Comparison of ENCODE assay signal across 23 cellular contexts in the genomic region with DNA sequence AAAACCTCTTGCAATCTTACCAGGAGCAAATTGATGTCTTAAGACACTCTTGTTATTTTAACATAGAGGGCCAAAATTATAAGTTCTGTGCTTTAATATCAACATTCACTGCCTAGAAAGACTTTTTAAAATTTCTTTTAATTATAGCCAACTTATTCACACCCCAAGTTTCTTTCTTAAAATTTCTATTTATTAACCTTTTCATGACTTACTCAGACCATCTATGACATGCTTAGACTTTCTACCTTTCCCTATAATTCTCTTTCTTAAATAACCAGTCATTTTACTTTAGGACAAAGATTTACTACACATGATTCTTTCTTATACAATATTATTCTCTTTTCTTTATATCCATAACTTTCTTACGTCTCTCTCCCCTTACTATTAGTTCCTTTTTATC.
DNase-seq lines count a peak whose midpoint lies in the region; ATAC-seq, FAIRE-seq and TF ChIP-seq lines count a peak whose summit lies in the region.
"Had no signal": no experiment of that assay in that cellular context is flagged by ENCODE, and none has a peak within 500 bp of the region (broad histone marks: within the 10 kb centered on the region; RNA-seq: fewer than 3 reads in every experiment).

No MANE protein-coding gene starts in this region.

- H3K9me3 ChIP-seq in A549 (peaks cover 10% of the 10 kb centered on the region), mammary epithelial cell (replicated peaks; ENCODE audit: insufficient read depth, low read length) (peaks cover 5% of the 10 kb centered on the region), lower lobe of right lung (peaks cover 10% of the 10 kb centered on the region)
- H3K9me3 ChIP-seq: psoas muscle, tibial artery had no signal

- TF ChIP-seq POLR2A in A549 (IDR thresholded peaks at IDR 0.05; ENCODE audit: low read length): no peak

- no peak overlapping the region for H3K4me2 ChIP-seq in A549
- H3K4me2 ChIP-seq in mammary epithelial cell (ENCODE audit: insufficient read depth, low read depth, low read length): no peak overlapping the region

- no peaks in the 10 kb centered on the region for H4K20me1 ChIP-seq in mammary epithelial cell (ENCODE audit: insufficient read depth, low read length)

- no peaks in the 10 kb centered on the region for H3K79me2 ChIP-seq in mammary epithelial cell (ENCODE audit: insufficient read depth, low read length)

- H3K9ac ChIP-seq in mammary epithelial cell (ENCODE audit: insufficient read depth, low read length): no peak overlapping the region

- TF ChIP-seq CTCF in A549 (IDR thresholded peaks at IDR 0.05) (no peak), mammary epithelial cell (conservative IDR thresholded peaks at IDR 0.05 in 1 of 2, IDR thresholded peaks at IDR 0.05 in 1 of 2; ENCODE audit: extremely low read depth in 1 of 2, insufficient read depth in 1 of 2, low read depth in 1 of 2, low read length in 2 of 2) (no peak), lower lobe of right lung (IDR thresholded peaks at IDR 0.05) (no peak)

- intact Hi-C loops in mammary epithelial cell (cut with micrococcal nuclease): no loop called here
- intact Hi-C loops in lower lobe of right lung (cut with DNase I): no loop called here

- ATAC-seq in A549: no peak
- ATAC-seq in left lobe of liver: no peak
- ATAC-seq in lower lobe of right lung: no peak
- ATAC-seq: CD8-positive, alpha-beta T cell; psoas muscle; stimulated activated naive CD8-positive, alpha-beta T cell treated with anti-CD3 and anti-CD28 coated beads, Interleukin-15, amount 100 ng/mL, for 72 hours had no signal

- FAIRE-seq in A549 (lab: Jason Lieb, UNC): no peak
- FAIRE-seq: GM12892, kidney had no signal

- H3K4me3 ChIP-seq in A549: no peak overlapping the region
- H3K4me3 ChIP-seq in mammary epithelial cell (replicated peaks in 1 of 3; ENCODE audit: insufficient read depth in 1 of 3, low read depth in 2 of 3, low read length in 3 of 3): no peak overlapping the region
- H3K4me3 ChIP-seq in lower lobe of right lung: no peak overlapping the region
- H3K4me3 ChIP-seq: coronary artery, HAP-1, psoas muscle, tibial artery had no signal

- WGBS in A549 (ENCODE audit: missing lambda C conversion rate): 90% methylated on average over 1 of the region's 1 CpG
- 93% methylated on average over 1 of the region's 1 CpG for WGBS in mammary epithelial cell (ENCODE audit: low coverage, missing lambda C conversion rate)

- no peaks in the 10 kb centered on the region for H3K36me3 ChIP-seq in mammary epithelial cell (ENCODE audit: insufficient read depth, low read length)
- H3K36me3 ChIP-seq in lower lobe of right lung: no peaks in the 10 kb centered on the region
- H3K36me3 ChIP-seq: HAP-1, neutrophil, tibial artery, WERI-Rb-1 had no signal

- no peak for TF ChIP-seq EP300 in A549 (IDR thresholded peaks at IDR 0.05)

- peak in 1 of 2 experiments; percentile 26 for DNase-seq in A549 (ENCODE audit: low read depth in 1 of 2, low spot score in 1 of 2)
- peak; percentile 3 for DNase-seq in DMS114 treated with DMSO at 0.1 percent for 48 hours (lab: John Stamatoyannopoulos, UW; ENCODE audit: unreplicated experiment)
- peak; percentile 16 for DNase-seq in M059J (ENCODE audit: low read depth)
- DNase-seq in mammary epithelial cell: peak; percentile 5
- DNase-seq in left lobe of liver (ENCODE audit: low spot score): no peak
- DNase-seq in lower lobe of right lung: no peak
- DNase-seq in SKM-1 (lab: John Stamatoyannopoulos, UW; ENCODE audit: unreplicated experiment): no peak
- DNase-seq: activated CD4-positive, alpha-beta T cell treated with anti-CD3 and anti-CD28 coated beads, Interleukin-2, amount 10 ng/mL, durations not matched to agents 7 days and 5 days; activated naive CD4-positive, alpha-beta T cell treated with anti-CD3 and anti-CD28 coated beads, Interleukin-2, amount 10 ng/mL, durations not matched to agents 7 days and 5 days; AML-193; amniotic stem cell; CD8-positive, alpha-beta T cell; DND-41; kidney; NCI-H1436; psoas muscle; stimulated activated naive CD8-positive, alpha-beta T cell treated with anti-CD3 and anti-CD28 coated beads, Interleukin-15, amount 100 ng/mL, for 72 hours; tibial artery; WERI-Rb-1 had no signal

- POLR2A ChIA-PET in A549 (lab: Yijun Ruan, JAX): no interaction called here

- BruUV-seq in mammary epithelial cell (replicated peaks; lab: Mats Ljungman, UMichigan): no TSS peak

- no peaks in the 10 kb centered on the region for H3K27me3 ChIP-seq in mammary epithelial cell (ENCODE audit: insufficient read depth, low read length)
- H3K27me3 ChIP-seq in lower lobe of right lung (ENCODE audit: low read depth): no peaks in the 10 kb centered on the region
- H3K27me3 ChIP-seq: neutrophil, tibial artery had no signal

- dilution Hi-C loops in mammary epithelial cell (cut with HindIII; ENCODE audit: low sequenced_read_pairs): no loop called here

- in situ Hi-C loops in mammary epithelial cell (cut with MboI; ENCODE audit: low sequenced_read_pairs in 2 of 2): no loop called here

- CTCF ChIA-PET in A549 (lab: Yijun Ruan, JAX): interaction anchor here (0.7 kb wide), 1 partner anchor 20 kb away, joined by 3 read pairs; no protein-coding TSS in a partner anchor
- CTCF ChIA-PET in mammary epithelial cell (lab: Charles Lee; ENCODE audit: low non-redundant PET): no interaction called here

- no peak overlapping the region for H2AFZ ChIP-seq in mammary epithelial cell (ENCODE audit: low read depth, low read length)

- no peak overlapping the region for H3K27ac ChIP-seq in A549
- no peak overlapping the region for H3K27ac ChIP-seq in mammary epithelial cell (ENCODE audit: insufficient read depth, low read depth, low read length)
- no peak overlapping the region for H3K27ac ChIP-seq in lower lobe of right lung
- H3K27ac ChIP-seq: coronary artery, neutrophil, psoas muscle, tibial artery, WERI-Rb-1 had no signal

- H3K4me1 ChIP-seq in A549: no peaks in the 10 kb centered on the region
- no peaks in the 10 kb centered on the region for H3K4me1 ChIP-seq in mammary epithelial cell (ENCODE audit: insufficient read depth, low read length)
- no peaks in the 10 kb centered on the region for H3K4me1 ChIP-seq in lower lobe of right lung
- H3K4me1 ChIP-seq: HAP-1, psoas muscle, tibial artery had no signal

- TF ChIP-seq RAD21 in A549 (conservative IDR thresholded peaks at IDR 0.05 in 1 of 2, IDR thresholded peaks at IDR 0.05 in 1 of 2): no peak

TF ChIP-seq in A549, 52 proteins besides CTCF, POLR2A, EP300 and RAD21:
- TF ChIP-seq HOXB13 (CRISPR knock-in tag; IDR thresholded peaks at IDR 0.05; ENCODE audit: low read depth): no peak
- peak; percentile 91 for TF ChIP-seq ZFP36 (IDR thresholded peaks at IDR 0.05; ENCODE audit: borderline replicate concordance, partially characterized antibody)
TF ChIP-seq in A549: peak in this region for 1.

Comparison
In these comparisons a context has a peak if more than half of its experiments do, and no peak if none do; other contexts are left out.
1. DNase-seq: peak in DMS114 treated with DMSO at 0.1 percent for 48 hours (single experiment), M059J (single experiment) and mammary epithelial cell (single experiment); none in left lobe of liver (single experiment), lower lobe of right lung (single experiment) and SKM-1 (single experiment).